ENCODE assay signal across 8 cellular contexts in the genomic region with DNA sequence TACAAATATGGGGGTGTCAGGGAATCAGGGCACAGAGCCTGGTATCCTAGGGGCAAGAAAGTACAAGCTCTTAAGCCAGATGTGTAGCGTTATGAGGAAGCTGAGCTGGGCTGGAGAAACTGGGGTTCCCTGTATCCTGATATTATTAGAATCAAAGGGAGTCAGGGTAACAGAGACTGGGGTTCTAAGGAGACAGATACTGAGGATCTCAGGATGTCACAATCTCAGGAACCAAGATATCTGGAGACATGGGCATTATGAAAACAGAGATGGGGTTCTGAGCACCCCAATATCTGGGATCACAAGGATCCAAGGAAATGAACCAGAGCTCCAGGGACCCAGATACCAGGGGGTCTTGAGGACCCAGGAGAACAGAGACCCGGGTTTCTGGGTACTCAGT. TPM values are rescaled to one million over a fixed set of nuclear protein-coding genes. Genes with fewer than 3 reads are reported as not detected.
DNase-seq lines count a peak whose midpoint lies in the region; ATAC-seq, FAIRE-seq and TF ChIP-seq lines count a peak whose summit lies in the region.

No MANE protein-coding gene starts in this region.

- no peak overlapping the region for H4K5ac ChIP-seq in H1 (ENCODE audit: insufficient read length, low read depth, low read length)

- H3K9me3 ChIP-seq in OCI-LY3 (ENCODE audit: insufficient read depth, low read length): no peaks in the 10 kb centered on the region
- H3K9me3 ChIP-seq in H1 (ENCODE audit: insufficient read depth in 2 of 2, low read depth in 1 of 2, low read length in 1 of 2): no peaks in the 10 kb centered on the region

- no peak overlapping the region for H4K91ac ChIP-seq in H1 (replicated peaks; ENCODE audit: insufficient read length, low read length)

- H2AFZ ChIP-seq in OCI-LY3 (ENCODE audit: low read depth, low read length) (no peak overlapping the region), H1 (ENCODE audit: low read length) (no peak overlapping the region)

- peaks cover 54% of the 10 kb centered on the region for H3K4me1 ChIP-seq in OCI-LY3 (ENCODE audit: low read length)
- H3K4me1 ChIP-seq in H1 (replicated peaks in 1 of 4; ENCODE audit: control insufficient read depth in 3 of 4, insufficient read depth in 4 of 4, low read length in 3 of 4): peaks cover 0 to 16% (median 5%) of the 10 kb centered on the region in 4 experiments; a peak in 6 of 7 replicates

- no peaks in the 10 kb centered on the region for H3K79me1 ChIP-seq in H1 (ENCODE audit: low read depth, low read length)

- no peak for FAIRE-seq in H1 (lab: Jason Lieb, UNC)

- no peak overlapping the region for H3K56ac ChIP-seq in H1 (replicated peaks; ENCODE audit: insufficient read length, low read depth, low read length)

- H3K23ac ChIP-seq in H1 (ENCODE audit: insufficient read length): no peak overlapping the region

- H3K79me2 ChIP-seq in OCI-LY3 (ENCODE audit: low read length) (peaks cover 53% of the 10 kb centered on the region), H1 (ENCODE audit: control insufficient read depth in 1 of 2, insufficient read depth in 2 of 2, low read length in 2 of 2) (no peaks in the 10 kb centered on the region)

- H3K23me2 ChIP-seq in H1 (ENCODE audit: low read depth, low read length): peaks cover 24% of the 10 kb centered on the region

- TF ChIP-seq CTCF in C4-2B (conservative IDR thresholded peaks at IDR 0.05) (no peak), OCI-LY3 (IDR thresholded peaks at IDR 0.05; ENCODE audit: low read depth, low read length) (no peak), H1 (IDR thresholded peaks at IDR 0.05; ENCODE audit: control extremely low read depth in 1 of 3, insufficient read depth in 1 of 3, low read depth in 1 of 3, low read length in 3 of 3) (no peak), neural crest cell (conservative IDR thresholded peaks at IDR 0.05) (no peak)

- no peak overlapping the region for H2BK12ac ChIP-seq in H1 (ENCODE audit: low read depth, low read length)

- ATAC-seq in GM21528 (IDR thresholded peaks at IDR 0.05; ENCODE audit: low FRiP score, unreplicated experiment): no peak

- no peaks in the 10 kb centered on the region for H3K9me3 Mint-ChIP-seq in neural crest cell

- DNase-seq in H1 (ENCODE audit: low read depth in 1 of 2, low spot score in 2 of 2) (no peak), neural crest cell (ENCODE audit: low read depth, low spot score) (no peak), COR-L47 (lab: John Stamatoyannopoulos, UW) (no peak), hepatic stellate cell (ENCODE audit: low spot score) (no peak), ecto neural progenitor cell (ENCODE audit: low spot score) (no peak)

- peak overlapping the region; percentile 85 for H3K4me3 ChIP-seq in OCI-LY3 (ENCODE audit: low read length)
- peak overlapping the region in 1 of 4 experiments; percentile 65; a peak in 2 of 8 replicates for H3K4me3 ChIP-seq in H1 (ENCODE audit: extremely low read depth in 1 of 4, insufficient read depth in 2 of 4, low read depth in 3 of 4, low read length in 4 of 4)

- CTCF ChIA-PET in H1 (lab: Charles Lee; ENCODE audit: partially characterized antibody): interaction anchor here (0.6 to 2.8 kb wide), 9 partner anchors 8 to 93 kb away, joined by 3 to 14 read pairs (median 4); no protein-coding TSS in a partner anchor

- WGBS in H1 (ENCODE audit: extremely low coverage in 1 of 2, insufficient coverage in 1 of 2, insufficient read length in 1 of 2, insufficient replicate concordance in 2 of 2, low coverage in 1 of 2, low lambda C conversion rate in 2 of 2, missing lambda C conversion rate in 1 of 2), 2 experiments: 88% methylated on average over 2 of the region's 2 CpGs; no CpG with 5 or more reads in 1 of the 2 experiments

- H4K8ac ChIP-seq in H1 (ENCODE audit: extremely low read depth, insufficient read depth, low read length): no peak overlapping the region

- H3K14ac ChIP-seq in H1 (ENCODE audit: insufficient read length): no peak overlapping the region

- POLR2A ChIA-PET in H1 (lab: Charles Lee; ENCODE audit: partially characterized antibody): interaction anchor here (0.6 to 0.8 kb wide), 2 partner anchors 59 to 78 kb away, joined by 3 read pairs; no protein-coding TSS in a partner anchor

- peak overlapping the region; percentile 76 for H3K4me3 Mint-ChIP-seq in neural crest cell

- no peak overlapping the region for H2BK20ac ChIP-seq in H1 (ENCODE audit: low read length)

- peak overlapping the region; percentile 98 for H3K4me2 ChIP-seq in OCI-LY3 (ENCODE audit: low read length)
- H3K4me2 ChIP-seq in H1 (ENCODE audit: insufficient read depth in 1 of 2, low read depth in 2 of 2, low read length in 2 of 2): peak overlapping the region; percentile 96; a peak in 2 of 4 replicates

- H3K36me3 Mint-ChIP-seq in neural crest cell (ENCODE audit: low read depth): no peaks in the 10 kb centered on the region

- no peak overlapping the region for H3K4ac ChIP-seq in H1 (replicated peaks; ENCODE audit: insufficient read length, low read depth, low read length)

- H3K27me3 ChIP-seq in OCI-LY3 (ENCODE audit: low read depth, low read length): peaks cover 15% of the 10 kb centered on the region
- H3K27me3 ChIP-seq in H1 (replicated peaks in 1 of 4; ENCODE audit: control insufficient read depth in 3 of 4, extremely low read depth in 1 of 4, insufficient read depth in 3 of 4, low read length in 3 of 4): peaks cover 22 to 78% (median 56%) of the 10 kb centered on the region in 4 experiments

- no peak overlapping the region for H3K18ac ChIP-seq in H1 (ENCODE audit: extremely low read depth, low read length)

- peaks cover 12% of the 10 kb centered on the region for H3K4me1 Mint-ChIP-seq in neural crest cell

- H3K27ac Mint-ChIP-seq in neural crest cell (ENCODE audit: unreplicated experiment): no peak overlapping the region

- H3K9ac ChIP-seq in OCI-LY3 (ENCODE audit: low read length) (peak overlapping the region; percentile 95), H1 (replicated peaks in 1 of 4; ENCODE audit: extremely low read depth in 1 of 4, low read depth in 3 of 4, low read length in 3 of 4) (no peak overlapping the region)

- H2BK5ac ChIP-seq in H1 (ENCODE audit: low read depth, low read length): no peak overlapping the region

- TF ChIP-seq RAD21 in H1 (IDR thresholded peaks at IDR 0.05 in 1 of 2, conservative IDR thresholded peaks at IDR 0.05 in 1 of 2; ENCODE audit: low read depth in 2 of 2, low read length in 2 of 2): no peak

- no peak overlapping the region for H2BK15ac ChIP-seq in H1 (ENCODE audit: low read length)

- H4K20me1 ChIP-seq in OCI-LY3 (ENCODE audit: insufficient read depth, low read length) (no peaks in the 10 kb centered on the region), H1 (replicated peaks in 1 of 2; ENCODE audit: control insufficient read depth in 1 of 2, insufficient read depth in 2 of 2, low read length in 2 of 2) (no peaks in the 10 kb centered on the region)

- TF ChIP-seq POLR2A in H1 (IDR thresholded peaks at IDR 0.05; ENCODE audit: control extremely low read depth in 1 of 2, low read depth in 2 of 2, low read length in 2 of 2): no peak

- H2AK5ac ChIP-seq in H1 (ENCODE audit: low read depth, low read length): no peak overlapping the region

- TF ChIP-seq EP300 in H1 (IDR thresholded peaks at IDR 0.05; ENCODE audit: borderline replicate concordance in 1 of 2, low read depth in 2 of 2, low read length in 2 of 2): no peak

- peak overlapping the region; percentile 96 for H3K27ac ChIP-seq in C4-2B
- H3K27ac ChIP-seq in OCI-LY3 (ENCODE audit: low read length): peak overlapping the region; percentile 97
- no peak overlapping the region for H3K27ac ChIP-seq in H1 (ENCODE audit: low read depth, low read length)

- H3K36me3 ChIP-seq in OCI-LY3 (replicated peaks; ENCODE audit: low read depth, low read length): peaks cover 35% of the 10 kb centered on the region
- no peaks in the 10 kb centered on the region for H3K36me3 ChIP-seq in H1 (ENCODE audit: control insufficient read depth in 2 of 4, insufficient read depth in 4 of 4, low read length in 3 of 4)

- peaks cover 92% of the 10 kb centered on the region for H3K27me3 Mint-ChIP-seq in neural crest cell (ENCODE audit: low read depth)

- no peak overlapping the region for H2BK120ac ChIP-seq in H1 (replicated peaks; ENCODE audit: low read depth, low read length)

RNA-seq across cellular contexts. Expression of gene BCL3, which starts 0.8 kb away (rescaled TPM):
- 1.7 and 2.4 TPM in 2 replicates for total RNA-seq in H1 (2021; fragmentation: NEBNext Ultra II Directional; extraction: Animal tissue kit (Norgen Biotek cat#: 25700))
- 0.88 and 3.0 TPM in 2 replicates for polyA plus RNA-seq in H1 (2011; rRNA removed)
- polyA plus RNA-seq in H1 (2011; cell fraction: cytosol; rRNA removed): 1.5 TPM
- 2.2 TPM for polyA plus RNA-seq in H1 (2011; cell fraction: nucleus; rRNA removed)
- polyA plus RNA-seq in H1 (2012, experiment 1 of 2): 1.7 to 3.7 TPM (median 2.5 TPM) in 4 replicates
- 2.0 TPM for polyA plus RNA-seq in H1 (2012, experiment 2 of 2)
- polyA plus RNA-seq in H1 (2013, experiment 1 of 2): 2.5 TPM
- polyA plus RNA-seq in H1 (2013, experiment 2 of 2): 3.0 TPM
- polyA minus RNA-seq in H1 (2011; rRNA and poly(A)+ RNA removed): 0.24 and 0.28 TPM in 2 replicates
- polyA minus RNA-seq in H1 (2011; cell fraction: cytosol; rRNA and poly(A)+ RNA removed): 2.6 TPM
- polyA minus RNA-seq in H1 (2011; cell fraction: nucleus; rRNA and poly(A)+ RNA removed): 1.2 TPM
- 2.2 TPM in 2 replicates for total RNA-seq in neural crest cell

RNA-seq across cellular contexts. Expression of gene CBLC, which starts 28.4 kb away (rescaled TPM):
- total RNA-seq in H1 (2021; fragmentation: NEBNext Ultra II Directional; extraction: Animal tissue kit (Norgen Biotek cat#: 25700)): 17.4 and 19.2 TPM in 2 replicates
- 35.7 and 53.4 TPM in 2 replicates for polyA plus RNA-seq in H1 (2011; rRNA removed)
- 29.6 TPM for polyA plus RNA-seq in H1 (2011; cell fraction: cytosol; rRNA removed)
- polyA plus RNA-seq in H1 (2011; cell fraction: nucleus; rRNA removed): 73.8 TPM
- polyA plus RNA-seq in H1 (2012, experiment 1 of 2): 10.4 to 27.8 TPM (median 20.4 TPM) in 4 replicates
- 14.5 TPM for polyA plus RNA-seq in H1 (2012, experiment 2 of 2)
- 15.0 TPM for polyA plus RNA-seq in H1 (2013, experiment 1 of 2)
- polyA plus RNA-seq in H1 (2013, experiment 2 of 2): 13.7 TPM
- polyA minus RNA-seq in H1 (2011; rRNA and poly(A)+ RNA removed): 20.2 and 26.7 TPM in 2 replicates
- 23.1 TPM for polyA minus RNA-seq in H1 (2011; cell fraction: cytosol; rRNA and poly(A)+ RNA removed)
- 37.0 TPM for polyA minus RNA-seq in H1 (2011; cell fraction: nucleus; rRNA and poly(A)+ RNA removed)
- total RNA-seq in neural crest cell: not detected in 2 replicates

RNA-seq across cellular contexts. Expression of gene CEACAM16, which starts 50.4 kb away (rescaled TPM):
- total RNA-seq in H1 (2021; fragmentation: NEBNext Ultra II Directional; extraction: Animal tissue kit (Norgen Biotek cat#: 25700)): not detected in 2 replicates
- not detected in 2 replicates for polyA plus RNA-seq in H1 (2011; rRNA removed)
- polyA plus RNA-seq in H1 (2011; cell fraction: cytosol; rRNA removed): not detected
- not detected for polyA plus RNA-seq in H1 (2011; cell fraction: nucleus; rRNA removed)
- not detected in 4 replicates for polyA plus RNA-seq in H1 (2012, experiment 1 of 2)
- not detected for polyA plus RNA-seq in H1 (2012, experiment 2 of 2)
- polyA plus RNA-seq in H1 (2013, experiment 1 of 2): not detected
- not detected for polyA plus RNA-seq in H1 (2013, experiment 2 of 2)
- not detected in 2 replicates for polyA minus RNA-seq in H1 (2011; rRNA and poly(A)+ RNA removed)
- not detected for polyA minus RNA-seq in H1 (2011; cell fraction: cytosol; rRNA and poly(A)+ RNA removed)
- not detected for polyA minus RNA-seq in H1 (2011; cell fraction: nucleus; rRNA and poly(A)+ RNA removed)
- total RNA-seq in neural crest cell: not detected in 2 replicates

RNA-seq across cellular contexts. Expression of gene BCAM, which starts 59.6 kb away (rescaled TPM):
- total RNA-seq in H1 (2021; fragmentation: NEBNext Ultra II Directional; extraction: Animal tissue kit (Norgen Biotek cat#: 25700)): 81.4 and 83.0 TPM in 2 replicates
- 32.5 and 84.3 TPM in 2 replicates for polyA plus RNA-seq in H1 (2011; rRNA removed)
- 29.6 TPM for polyA plus RNA-seq in H1 (2011; cell fraction: cytosol; rRNA removed)
- polyA plus RNA-seq in H1 (2011; cell fraction: nucleus; rRNA removed): 172 TPM
- polyA plus RNA-seq in H1 (2012, experiment 1 of 2): 73.9 to 108 TPM (median 100 TPM) in 4 replicates
- polyA plus RNA-seq in H1 (2012, experiment 2 of 2): 60.5 TPM
- polyA plus RNA-seq in H1 (2013, experiment 1 of 2): 107 TPM
- 98.4 TPM for polyA plus RNA-seq in H1 (2013, experiment 2 of 2)
- 12.6 and 16.0 TPM in 2 replicates for polyA minus RNA-seq in H1 (2011; rRNA and poly(A)+ RNA removed)
- polyA minus RNA-seq in H1 (2011; cell fraction: cytosol; rRNA and poly(A)+ RNA removed): 45.1 TPM
- 38.0 TPM for polyA minus RNA-seq in H1 (2011; cell fraction: nucleus; rRNA and poly(A)+ RNA removed)
- total RNA-seq in neural crest cell: 5.3 and 5.5 TPM in 2 replicates

Comparison
In these comparisons a context has a peak if more than half of its experiments do, and no peak if none do; other contexts are left out.
1. RNA of gene CBLC, which starts 28.4 kb away (total RNA-seq): 17.4 to 19.2 TPM in H1; not detected in neural crest cell; every median in the first group is over 10 times any median in the second.